ENCODE assay signal across 33 cellular contexts in genomic region chr2:158432117-158432516, GRCh38. TPM values are rescaled to one million over a fixed set of nuclear protein-coding genes. Genes with fewer than 3 reads are reported as not detected.
"Had no signal": no experiment of that assay in that cellular context is flagged by ENCODE, and none has a peak within 500 bp of the region (broad histone marks: within the 10 kb centered on the region; RNA-seq: fewer than 3 reads in every experiment).

No MANE protein-coding gene starts in this region.

- H3K36me3 ChIP-seq: brain microvascular endothelial cell, breast epithelium, WERI-Rb-1 had no signal

- H3K27ac ChIP-seq: body of pancreas, brain microvascular endothelial cell, breast epithelium, WERI-Rb-1 had no signal

- H3K4me3 ChIP-seq: body of pancreas, breast epithelium had no signal

- H3K4me1 ChIP-seq: body of pancreas, breast epithelium had no signal

- H3K9me3 ChIP-seq: body of pancreas had no signal

- H3K27me3 ChIP-seq: body of pancreas, brain microvascular endothelial cell, breast epithelium had no signal

- ATAC-seq: activated CD4-positive, alpha-beta T cell treated with anti-CD3 and anti-CD28 coated beads for 36 hours; activated CD4-positive, CD25-positive, alpha-beta regulatory T cell treated with anti-CD3 and anti-CD28 coated beads, Interleukin-2, amount 50 U/mL, for 24 hours; activated CD8-positive, alpha-beta T cell treated with anti-CD3 and anti-CD28 coated beads for 36 hours; activated naive CD8-positive, alpha-beta T cell treated with anti-CD3 and anti-CD28 coated beads, Interleukin-2, amount 50 U/mL, for 24 hours; activated T-cell treated with anti-CD3 and anti-CD28 coated beads, Interleukin-2, amount 50 U/mL, for 4 hours; activated T-cell treated with anti-CD3 and anti-CD28 coated beads, Interleukin-2, amount 50 U/mL, for 72 hours; activated T-helper 17 cell treated with anti-CD3 and anti-CD28 coated beads, Interleukin-2, amount 50 U/mL, for 72 hours; body of pancreas; WTC11 had no signal

- FAIRE-seq: astrocyte had no signal

- DNase-seq: activated CD4-positive, alpha-beta memory T cell treated with anti-CD3 and anti-CD28 coated beads for 36 hours; activated CD4-positive, alpha-beta T cell treated with anti-CD3 and anti-CD28 coated beads for 1 hour; activated CD4-positive, alpha-beta T cell treated with anti-CD3 and anti-CD28 coated beads for 36 hours; activated CD4-positive, alpha-beta T cell treated with anti-CD3 and anti-CD28 coated beads for 48 hours; activated CD4-positive, alpha-beta T cell treated with anti-CD3 and anti-CD28 coated beads, Interleukin-2, amount 10 ng/mL, durations not matched to agents 7 days and 5 days; activated CD4-positive, CD25-positive, alpha-beta regulatory T cell; activated CD8-positive, alpha-beta memory T cell treated with anti-CD3 and anti-CD28 coated beads, Interleukin-2, amount 50 U/mL, for 4 hours; activated CD8-positive, alpha-beta T cell treated with anti-CD3 and anti-CD28 coated beads for 36 hours; activated effector memory CD4-positive, alpha-beta T cell treated with Interleukin-2 at 50 U/mL for 16 hours; activated gamma-delta T cell; activated naive CD4-positive, alpha-beta T cell treated with anti-CD3 and anti-CD28 coated beads, Interleukin-2, amount 10 ng/mL, durations not matched to agents 7 days and 5 days; activated naive CD4-positive, alpha-beta T cell treated with Interleukin-2 at 50 U/mL for 16 hours; activated naive CD8-positive, alpha-beta T cell treated with anti-CD3 and anti-CD28 coated beads, Interleukin-2, amount 10 ng/mL, durations not matched to agents 7 days and 5 days; activated naive CD8-positive, alpha-beta T cell treated with anti-CD3 and anti-CD28 coated beads, Interleukin-2, amount 50 U/mL, for 24 hours; activated T-cell treated with anti-CD3 and anti-CD28 coated beads for 4 hours; activated T-cell treated with anti-CD3 and anti-CD28 coated beads, Interleukin-2, amount 50 U/mL, for 1 hour; activated T-cell treated with anti-CD3 and anti-CD28 coated beads, Interleukin-2, amount 50 U/mL, for 4 hours; activated T-cell treated with anti-CD3 and anti-CD28 coated beads, Interleukin-2, amount 50 U/mL, for 72 hours; aorta; body of pancreas; brain microvascular endothelial cell; central memory CD4-positive, alpha-beta T cell; SW 1271; T-helper 1 cell; T-helper 2 cell; T-helper 9 cell; WERI-Rb-1 had no signal

RNA-seq across cellular contexts. Expression of gene CCDC148, which starts 24.4 kb away (rescaled TPM):
- total RNA-seq: activated CD8-positive, alpha-beta memory T cell treated with anti-CD3 and anti-CD28 coated beads for 36 hours; activated CD8-positive, alpha-beta T cell treated with anti-CD3 and anti-CD28 coated beads for 36 hours; activated naive CD8-positive, alpha-beta T cell treated with anti-CD3 and anti-CD28 coated beads, Interleukin-2, amount 10 ng/mL, durations not matched to agents 7 days and 5 days had no signal
